Comparison of ENCODE assay signal across 15 cellular contexts in genomic region chr1:47578026-47578861, GRCh38.
DNase-seq lines count a peak whose midpoint lies in the region; ATAC-seq and TF ChIP-seq lines count a peak whose summit lies in the region.
"Had no signal": no experiment of that assay in that cellular context is flagged by ENCODE, and none has a peak within 500 bp of the region (broad histone marks: within the 10 kb centered on the region; RNA-seq: fewer than 3 reads in every experiment).

No MANE protein-coding gene starts in this region.

- H3K36me3 ChIP-seq in upper lobe of left lung, result no peaks in the 10 kb centered on the region
- H3K36me3 ChIP-seq: esophagus squamous epithelium, MG63 had no signal

- TF ChIP-seq EP300 in upper lobe of left lung (IDR thresholded peaks at IDR 0.05), result no peak

- TF ChIP-seq CTCF in fibroblast of villous mesenchyme (IDR thresholded peaks at IDR 0.05; ENCODE audit: insufficient read depth, low read depth, low read length) (no peak), upper lobe of left lung (IDR thresholded peaks at IDR 0.05) (no peak)

- intact Hi-C loops in activated T-helper 2 cell treated with anti-CD3 and anti-CD28 coated beads, Interferon-gamma antibody, Interleukin-2, Interleukin-4, amounts not matched to agents 10 μg/mL and 5 μg/mL and 100 μg/mL, durations not matched to agents 14 hours and 24 hours and 36 hours (cut with micrococcal nuclease), result no loop called here

- H3K27ac Mint-ChIP-seq in activated T-helper 2 cell treated with anti-CD3 and anti-CD28 coated beads, Interferon-gamma antibody, Interleukin-2, Interleukin-4, amounts not matched to agents 10 μg/mL and 5 μg/mL and 100 μg/mL, durations not matched to agents 14 hours and 24 hours and 36 hours, result no peak overlapping the region
- H3K27ac Mint-ChIP-seq: memory B cell; stimulated activated naive B cell treated with anti-CD40 and anti-IgM and Interleukin-4, amounts not matched to agents 10 μg/mL and 1 μg/mL and 100 μg/mL, for 72 hours had no signal

- H3K4me1 ChIP-seq in upper lobe of left lung, result peaks cover 9 to 17% (median 13%) of the 10 kb centered on the region in 4 donors

- no peaks in the 10 kb centered on the region for H3K27me3 ChIP-seq in upper lobe of left lung

- no peaks in the 10 kb centered on the region for H3K4me1 Mint-ChIP-seq in activated T-helper 2 cell treated with anti-CD3 and anti-CD28 coated beads, Interferon-gamma antibody, Interleukin-2, Interleukin-4, amounts not matched to agents 10 μg/mL and 5 μg/mL and 100 μg/mL, durations not matched to agents 14 hours and 24 hours and 36 hours (ENCODE audit: low read depth)
- H3K4me1 Mint-ChIP-seq: memory B cell had no signal

- WGBS in upper lobe of left lung, 2 donors, result 34 to 42% methylated on average over 10 to 21 of the region's 22 CpGs

- H3K27me3 Mint-ChIP-seq in activated T-helper 2 cell treated with anti-CD3 and anti-CD28 coated beads, Interferon-gamma antibody, Interleukin-2, Interleukin-4, amounts not matched to agents 10 μg/mL and 5 μg/mL and 100 μg/mL, durations not matched to agents 14 hours and 24 hours and 36 hours (ENCODE audit: low read depth), result peaks cover 4% of the 10 kb centered on the region

- peak; percentile 9 for ATAC-seq in upper lobe of left lung (ENCODE audit: low FRiP score in 2 of 2)
- ATAC-seq in GM21825 (IDR thresholded peaks at IDR 0.05; ENCODE audit: unreplicated experiment), result no peak
- ATAC-seq in GM18873 (IDR thresholded peaks at IDR 0.05; ENCODE audit: low FRiP score, unreplicated experiment), result no peak
- ATAC-seq: stimulated activated naive B cell treated with anti-CD40 and anti-IgM and Interleukin-4, amounts not matched to agents 10 μg/mL and 1 μg/mL and 100 μg/mL, for 72 hours had no signal

- H3K36me3 Mint-ChIP-seq in activated T-helper 2 cell treated with anti-CD3 and anti-CD28 coated beads, Interferon-gamma antibody, Interleukin-2, Interleukin-4, amounts not matched to agents 10 μg/mL and 5 μg/mL and 100 μg/mL, durations not matched to agents 14 hours and 24 hours and 36 hours (ENCODE audit: low read depth), result no peaks in the 10 kb centered on the region
- H3K36me3 Mint-ChIP-seq: memory B cell; stimulated activated naive B cell treated with anti-CD40 and anti-IgM and Interleukin-4, amounts not matched to agents 10 μg/mL and 1 μg/mL and 100 μg/mL, for 72 hours had no signal

- H3K9me3 Mint-ChIP-seq in activated T-helper 2 cell treated with anti-CD3 and anti-CD28 coated beads, Interferon-gamma antibody, Interleukin-2, Interleukin-4, amounts not matched to agents 10 μg/mL and 5 μg/mL and 100 μg/mL, durations not matched to agents 14 hours and 24 hours and 36 hours, result no peaks in the 10 kb centered on the region
- H3K9me3 Mint-ChIP-seq: memory B cell; stimulated activated naive B cell treated with anti-CD40 and anti-IgM and Interleukin-4, amounts not matched to agents 10 μg/mL and 1 μg/mL and 100 μg/mL, for 72 hours had no signal

- DNase-seq in NCI-H510A treated with DMSO at 0.1 percent for 48 hours (lab: John Stamatoyannopoulos, UW) (peak; percentile 8), NCI-H510A (lab: John Stamatoyannopoulos, UW) (no peak), fibroblast of villous mesenchyme (ENCODE audit: low read depth) (peak; percentile 15), midbrain (lab: John Stamatoyannopoulos, UW) (peak; percentile 48), upper lobe of left lung (peak in 1 of 2 donors; percentile 64)
- DNase-seq in activated T-helper 2 cell treated with anti-CD3 and anti-CD28 coated beads, Interferon-gamma antibody, Interleukin-2, Interleukin-4, amounts not matched to agents 10 μg/mL and 5 μg/mL and 100 μg/mL, durations not matched to agents 14 hours and 24 hours and 36 hours (ENCODE audit: low spot score), result no peak
- DNase-seq: esophagus squamous epithelium; GM23248; MG63; NCI-H82; stimulated activated CD4-positive, alpha-beta T cell treated with anti-CD3 and anti-CD28 coated beads, Interleukin-12 subunit alpha, Interleukin-12 subunit beta, amount 100 ng/mL, for 4 hours; stimulated activated naive B cell treated with anti-CD40 and anti-IgM and Interleukin-4, amounts not matched to agents 10 μg/mL and 1 μg/mL and 100 μg/mL, for 72 hours had no signal

- no peak for TF ChIP-seq POLR2A in upper lobe of left lung (IDR thresholded peaks at IDR 0.05)

- peak overlapping the region; percentile 54 to 74 (median 65) for H3K27ac ChIP-seq in upper lobe of left lung
- H3K27ac ChIP-seq: GM23248 had no signal

- H3K4me3 Mint-ChIP-seq in activated T-helper 2 cell treated with anti-CD3 and anti-CD28 coated beads, Interferon-gamma antibody, Interleukin-2, Interleukin-4, amounts not matched to agents 10 μg/mL and 5 μg/mL and 100 μg/mL, durations not matched to agents 14 hours and 24 hours and 36 hours (ENCODE audit: low read depth), result no peak overlapping the region
- H3K4me3 Mint-ChIP-seq: memory B cell; stimulated activated naive B cell treated with anti-CD40 and anti-IgM and Interleukin-4, amounts not matched to agents 10 μg/mL and 1 μg/mL and 100 μg/mL, for 72 hours had no signal

- H3K4me3 ChIP-seq in fibroblast of villous mesenchyme (ENCODE audit: low read depth, low read length) (no peak overlapping the region), upper lobe of left lung (no peak overlapping the region)
- H3K4me3 ChIP-seq: esophagus squamous epithelium, GM23248, MG63 had no signal

- H3K9me3 ChIP-seq in upper lobe of left lung, result no peaks in the 10 kb centered on the region
- H3K9me3 ChIP-seq: esophagus squamous epithelium, MG63 had no signal

Comparison
In these comparisons a context has a peak if more than half of its experiments do, and no peak if none do; other contexts are left out.
1. DNase-seq: peak in NCI-H510A treated with DMSO at 0.1 percent for 48 hours (single experiment), fibroblast of villous mesenchyme (single experiment) and midbrain (single experiment); none in NCI-H510A (single experiment) and activated T-helper 2 cell treated with anti-CD3 and anti-CD28 coated beads, Interferon-gamma antibody, Interleukin-2, Interleukin-4, amounts not matched to agents 10 μg/mL and 5 μg/mL and 100 μg/mL, durations not matched to agents 14 hours and 24 hours and 36 hours (single experiment).
2. ATAC-seq: peak in upper lobe of left lung (2 of 2); none in GM21825 (single experiment) and GM18873 (single experiment).